In genomic region chr12:124347805-124348658, GRCh38 we compare ENCODE assay signal across 10 cellular contexts. TPM values are rescaled to one million over a fixed set of nuclear protein-coding genes. Genes with fewer than 3 reads are reported as not detected.
A peak's percentile ranks its signal among the peaks of the same experiment; 100 is the strongest.
DNase-seq lines count a peak whose midpoint lies in the region; FAIRE-seq and TF ChIP-seq lines count a peak whose summit lies in the region.
"Had no signal": no experiment of that assay in that cellular context is flagged by ENCODE, and none has a peak within 500 bp of the region (broad histone marks: within the 10 kb centered on the region; RNA-seq: fewer than 3 reads in every experiment).

No MANE protein-coding gene starts in this region.

- H4K20me1 ChIP-seq in MM.1S (ENCODE audit: insufficient read depth, low read length) (no peaks in the 10 kb centered on the region), astrocyte (ENCODE audit: insufficient read depth, low read length) (peaks cover 95% of the 10 kb centered on the region)

- no peaks in the 10 kb centered on the region for H3F3A ChIP-seq in MM.1S (ENCODE audit: insufficient read depth, low read length)

- H3K4me3 ChIP-seq in BE2C (ENCODE audit: low read depth, low read length) (no peak overlapping the region), MM.1S (ENCODE audit: low read length) (no peak overlapping the region), astrocyte (ENCODE audit: insufficient read depth, low read depth, low read length) (no peak overlapping the region)

- FAIRE-seq in astrocyte (lab: Jason Lieb, UNC): no peak

- peak; percentile 65 for TF ChIP-seq CTCF in BE2C (IDR thresholded peaks at IDR 0.05; ENCODE audit: low read depth, low read length)
- TF ChIP-seq CTCF in MM.1S (IDR thresholded peaks at IDR 0.05; ENCODE audit: low read length): peak; percentile 28
- TF ChIP-seq CTCF in astrocyte (IDR thresholded peaks at IDR 0.05; ENCODE audit: insufficient read depth, low read depth, low read length): peak; percentile 10
- TF ChIP-seq CTCF in nephron progenitor cell (IDR thresholded peaks at IDR 0.05): peak; percentile 47

- H3K27me3 ChIP-seq in BE2C (no peaks in the 10 kb centered on the region), MM.1S (replicated peaks; ENCODE audit: insufficient read depth, low read length) (no peaks in the 10 kb centered on the region), astrocyte (ENCODE audit: insufficient read depth, low read length) (no peaks in the 10 kb centered on the region)

- H3K4me1 Mint-ChIP-seq in astrocyte (ENCODE audit: low read depth, unreplicated experiment): no peaks in the 10 kb centered on the region
- H3K4me1 Mint-ChIP-seq in nephron progenitor cell: no peaks in the 10 kb centered on the region
- H3K4me1 Mint-ChIP-seq: stimulated activated memory B cell treated with anti-CD40 and anti-IgM and Interleukin-4, amounts not matched to agents 10 μg/mL and 1 μg/mL and 100 μg/mL, for 72 hours had no signal

- H3K27ac Mint-ChIP-seq in astrocyte (ENCODE audit: unreplicated experiment): no peak overlapping the region
- peak overlapping the region; percentile 57 for H3K27ac Mint-ChIP-seq in nephron progenitor cell
- H3K27ac Mint-ChIP-seq: stimulated activated memory B cell treated with anti-CD40 and anti-IgM and Interleukin-4, amounts not matched to agents 10 μg/mL and 1 μg/mL and 100 μg/mL, for 72 hours had no signal

- H3K9ac ChIP-seq in MM.1S (ENCODE audit: low read length) (no peak overlapping the region), astrocyte (ENCODE audit: low read length) (no peak overlapping the region)

- H3K4me2 ChIP-seq in MM.1S (ENCODE audit: low read depth, low read length): no peak overlapping the region
- no peak overlapping the region for H3K4me2 ChIP-seq in astrocyte (ENCODE audit: low read length)

- peaks cover 2% of the 10 kb centered on the region for H3K36me3 Mint-ChIP-seq in astrocyte (ENCODE audit: low read depth, unreplicated experiment)
- H3K36me3 Mint-ChIP-seq in nephron progenitor cell (ENCODE audit: low read depth): peaks cover 28% of the 10 kb centered on the region

- H3K9me2 ChIP-seq in MM.1S (replicated peaks; ENCODE audit: insufficient read depth, low read length): no peaks in the 10 kb centered on the region

- DNase-seq in BE2C (no peak), MM.1S (no peak), astrocyte (ENCODE audit: low read depth) (no peak), nephron progenitor cell (peak; percentile 28), ecto neural progenitor cell (ENCODE audit: low spot score) (no peak), NCI-H69 (lab: John Stamatoyannopoulos, UW) (no peak), GOT3 (lab: John Stamatoyannopoulos, UW) (no peak), NCI-H524 treated with DMSO at 0.1 percent for 48 hours (lab: John Stamatoyannopoulos, UW) (no peak)

- H3K4me3 Mint-ChIP-seq in astrocyte (ENCODE audit: unreplicated experiment) (no peak overlapping the region), nephron progenitor cell (no peak overlapping the region)
- H3K4me3 Mint-ChIP-seq: stimulated activated memory B cell treated with anti-CD40 and anti-IgM and Interleukin-4, amounts not matched to agents 10 μg/mL and 1 μg/mL and 100 μg/mL, for 72 hours had no signal

- H2AFZ ChIP-seq in MM.1S (ENCODE audit: low read length): no peak overlapping the region
- H2AFZ ChIP-seq in astrocyte (ENCODE audit: low read depth, low read length): no peak overlapping the region

- H3K27me3 Mint-ChIP-seq in astrocyte (ENCODE audit: low read depth, unreplicated experiment): no peaks in the 10 kb centered on the region
- no peaks in the 10 kb centered on the region for H3K27me3 Mint-ChIP-seq in nephron progenitor cell (ENCODE audit: low read depth, poor library complexity)
- H3K27me3 Mint-ChIP-seq: stimulated activated memory B cell treated with anti-CD40 and anti-IgM and Interleukin-4, amounts not matched to agents 10 μg/mL and 1 μg/mL and 100 μg/mL, for 72 hours had no signal

- no peaks in the 10 kb centered on the region for H3K9me3 ChIP-seq in BE2C
- H3K9me3 ChIP-seq in MM.1S (replicated peaks; ENCODE audit: insufficient read depth, low read length): no peaks in the 10 kb centered on the region
- H3K9me3 ChIP-seq in astrocyte (ENCODE audit: insufficient read depth, low read depth, low read length): no peaks in the 10 kb centered on the region

- H3K27ac ChIP-seq in MM.1S (ENCODE audit: low read length) (no peak overlapping the region), astrocyte (ENCODE audit: low read depth, low read length) (no peak overlapping the region)

- H3K79me2 ChIP-seq in MM.1S (ENCODE audit: low read length): no peaks in the 10 kb centered on the region
- H3K79me2 ChIP-seq in astrocyte (ENCODE audit: insufficient read depth, low read length): peaks cover 36% of the 10 kb centered on the region

- H3K9me3 Mint-ChIP-seq in astrocyte (ENCODE audit: unreplicated experiment) (no peaks in the 10 kb centered on the region), nephron progenitor cell (no peaks in the 10 kb centered on the region)
- H3K9me3 Mint-ChIP-seq: stimulated activated memory B cell treated with anti-CD40 and anti-IgM and Interleukin-4, amounts not matched to agents 10 μg/mL and 1 μg/mL and 100 μg/mL, for 72 hours had no signal

- H3K4me1 ChIP-seq in BE2C: peaks cover 5% of the 10 kb centered on the region
- H3K4me1 ChIP-seq in MM.1S (ENCODE audit: low read length): no peaks in the 10 kb centered on the region
- H3K4me1 ChIP-seq in astrocyte (ENCODE audit: insufficient read depth, low read length): no peaks in the 10 kb centered on the region

- H3K36me3 ChIP-seq in BE2C: peaks cover 93% of the 10 kb centered on the region
- H3K36me3 ChIP-seq in MM.1S (replicated peaks; ENCODE audit: insufficient read depth, low read length): no peaks in the 10 kb centered on the region; the same call in 1 of the 2 replicates
- H3K36me3 ChIP-seq in astrocyte (ENCODE audit: insufficient read depth, low read length): peaks cover 70% of the 10 kb centered on the region

RNA-seq across cellular contexts. Expression of gene RFLNA, which starts 53.1 kb away (rescaled TPM):
- polyA plus RNA-seq in BE2C (2012; ENCODE audit: insufficient read depth, insufficient read length, low read depth): 11.2 TPM
- 1.8 and 2.8 TPM in 2 replicates for total RNA-seq in astrocyte
- total RNA-seq: T-helper 1 cell treated with Interleukin-12 subunit alpha and Interleukin-12 subunit beta and Interleukin-4 antibody, amounts not matched to agents 30 ng/mL and 1 ng/mL, for 36 hours had no signal

Comparison
In these comparisons a context has a peak if more than half of its experiments do, and no peak if none do; other contexts are left out.
1. CTCF ChIP-seq: peak in every context shown above with its lines; median percentile 65 in BE2C; 47 in nephron progenitor cell; 28 in MM.1S; 10 in astrocyte.